Comparison of ENCODE assay signal across 29 cellular contexts in the genomic region with DNA sequence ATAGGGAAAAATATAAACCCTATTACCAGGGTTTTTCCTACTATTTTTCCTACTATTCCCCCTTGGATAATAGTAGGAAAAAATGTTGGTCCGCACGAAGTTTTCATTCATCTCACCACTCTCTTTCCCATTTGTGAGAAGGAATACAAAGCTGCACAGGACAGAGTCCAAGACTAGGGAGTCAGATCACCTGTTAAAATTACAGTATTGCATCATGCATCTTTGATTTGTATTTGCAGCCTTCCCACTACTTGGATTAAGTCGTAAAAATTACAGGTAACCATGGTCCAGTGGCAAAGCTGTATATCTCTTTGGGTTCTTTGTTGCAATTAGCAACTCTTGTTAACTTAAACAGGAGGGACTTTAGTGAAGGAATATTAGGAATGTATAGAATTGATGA.
"Had no signal": no experiment of that assay in that cellular context is flagged by ENCODE, and none has a peak within 500 bp of the region (broad histone marks: within the 10 kb centered on the region; RNA-seq: fewer than 3 reads in every experiment).

No MANE protein-coding gene starts in this region.

- H3K4me1 ChIP-seq: parathyroid adenoma, psoas muscle, suprapubic skin, testis, tibial artery, transverse colon, upper lobe of right lung, uterus had no signal

- ATAC-seq: naive thymus-derived CD8-positive, alpha-beta T cell; natural killer cell treated with Interleukin-12 subunit alpha and Interleukin-12 subunit beta and Interleukin-15 and Interleukin-18, amount 100 ng/mL, for 72 hours; psoas muscle; right cardiac atrium; sciatic nerve; stimulated activated memory B cell treated with anti-CD40 and anti-IgM and Interleukin-4, amounts not matched to agents 10 μg/mL and 1 μg/mL and 100 μg/mL, for 72 hours; stimulated activated naive CD8-positive, alpha-beta T cell treated with anti-CD3 and anti-CD28 coated beads, Interleukin-15, amount 100 ng/mL, for 72 hours; stimulated activated naive CD8-positive, alpha-beta T cell treated with anti-CD3 and anti-CD28 coated beads, Interleukin-15, Interleukin-2, amounts not matched to agents 100 U/mL and 50 U/mL, for 24 hours; upper lobe of right lung had no signal

- H3K9me3 ChIP-seq: neutrophil, psoas muscle, suprapubic skin, testis, tibial artery, transverse colon, upper lobe of right lung, uterus had no signal

- DNase-seq: naive B cell; naive thymus-derived CD8-positive, alpha-beta T cell; nephron progenitor cell; nucleus accumbens; posterior cingulate gyrus; psoas muscle; right cardiac atrium; stimulated activated CD4-positive, alpha-beta T cell treated with anti-CD3 and anti-CD28 coated beads, Interleukin-15, amount 100 ng/mL, for 24 hours; stimulated activated CD4-positive, alpha-beta T cell treated with anti-CD3 and anti-CD28 coated beads, Interleukin-2, amount 100 ng/mL, for 24 hours; stimulated activated CD4-positive, alpha-beta T cell treated with anti-CD3 and anti-CD28 coated beads, Interleukin-2, amount 100 ng/mL, for 48 hours; stimulated activated CD4-positive, alpha-beta T cell treated with anti-CD3 and anti-CD28 coated beads, Interleukin-4, amount 100 ng/mL, for 4 hours; stimulated activated CD8-positive, alpha-beta memory T cell treated with anti-CD3 and anti-CD28 coated beads, Interleukin-4, amount 100 ng/mL, for 48 hours; stimulated activated naive CD4-positive, alpha-beta T cell; stimulated activated naive CD8-positive, alpha-beta T cell treated with anti-CD3 and anti-CD28 coated beads, Interleukin-15, amount 100 ng/mL, for 72 hours; stimulated activated naive CD8-positive, alpha-beta T cell treated with anti-CD3 and anti-CD28 coated beads, Interleukin-15, Interleukin-2, amounts not matched to agents 100 U/mL and 50 U/mL, for 24 hours; substantia nigra; testis; tibial artery; transverse colon; upper lobe of right lung; uterus had no signal

- H3K27me3 ChIP-seq: neutrophil, suprapubic skin, testis, tibial artery, transverse colon, upper lobe of right lung, uterus had no signal

- H3K9ac ChIP-seq: parathyroid adenoma had no signal

- H3K27ac ChIP-seq: neutrophil, parathyroid adenoma, psoas muscle, skin epidermis, suprapubic skin, testis, tibial artery, transverse colon, upper lobe of right lung, uterus had no signal

- H3K36me3 ChIP-seq: neutrophil, uterus had no signal

- H3K4me3 ChIP-seq: psoas muscle, skin epidermis, smooth muscle cell, suprapubic skin, testis, tibial artery, transverse colon, upper lobe of right lung, uterus had no signal
